Comparison of ENCODE assay signal across 11 cellular contexts in the genomic region with DNA sequence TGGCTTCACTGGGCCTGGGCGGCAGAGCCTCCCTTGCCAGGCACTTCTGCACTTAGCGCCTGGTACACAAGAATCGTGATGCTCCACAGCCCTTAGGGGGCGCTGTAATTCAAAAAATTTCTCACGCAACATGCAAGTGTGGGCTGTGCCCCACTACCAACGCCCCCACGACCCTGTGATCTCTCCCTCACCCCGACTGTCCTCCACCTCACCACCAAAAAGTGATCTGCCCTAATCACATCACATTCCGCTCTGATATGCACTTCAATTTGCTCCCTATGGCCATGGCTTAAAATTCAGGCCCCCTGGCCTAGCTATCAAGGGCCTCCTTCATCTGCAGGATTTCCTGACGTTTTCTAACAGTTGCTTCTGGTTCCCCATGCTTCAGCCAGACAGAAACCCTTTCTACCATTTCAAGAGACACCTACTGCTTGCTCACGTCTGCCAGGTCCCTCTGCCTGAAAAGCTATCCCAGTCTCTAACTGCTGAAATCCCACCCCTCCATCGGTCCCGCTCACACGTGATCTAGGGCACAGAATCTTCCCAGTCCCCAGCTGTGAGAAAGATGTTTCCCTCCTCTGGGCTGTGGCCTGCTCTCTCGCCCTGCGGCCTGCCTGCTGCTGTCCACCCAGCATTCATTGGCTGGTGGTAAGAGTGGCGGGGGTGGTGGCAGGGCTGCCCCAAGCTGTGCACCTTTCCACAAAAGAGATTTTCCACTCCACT. TPM values are rescaled to one million over a fixed set of nuclear protein-coding genes. Genes with fewer than 3 reads are reported as not detected.
DNase-seq lines count a peak whose midpoint lies in the region; ATAC-seq and TF ChIP-seq lines count a peak whose summit lies in the region.
"Had no signal": no experiment of that assay in that cellular context is flagged by ENCODE, and none has a peak within 500 bp of the region (broad histone marks: within the 10 kb centered on the region; RNA-seq: fewer than 3 reads in every experiment).

No MANE protein-coding gene starts in this region.

- no peak for ATAC-seq in HG03378 (IDR thresholded peaks at IDR 0.05; ENCODE audit: unreplicated experiment)

- H3K36me3 ChIP-seq in brain microvascular endothelial cell (replicated peaks) (no peaks in the 10 kb centered on the region), osteoblast (ENCODE audit: insufficient read depth, low read length) (no peaks in the 10 kb centered on the region)
- H3K36me3 ChIP-seq: neutrophil had no signal

- H3K4me3 ChIP-seq in brain microvascular endothelial cell (ENCODE audit: low read depth, low read length) (no peak overlapping the region), osteoblast (ENCODE audit: insufficient read depth, low read length) (no peak overlapping the region)

- DNase-seq in SIG-M5 treated with dmso at 0.1 percent for 504 hours (lab: John Stamatoyannopoulos, UW; ENCODE audit: unreplicated experiment) (peak; percentile 12), SIG-M5 (lab: John Stamatoyannopoulos, UW) (no peak), LHCN-M2 (ENCODE audit: low read depth) (peak; percentile 19), brain microvascular endothelial cell (no peak), osteoblast (ENCODE audit: insufficient read length, low spot score, missing footprints) (peak; percentile 87), NCI-H1105 (lab: John Stamatoyannopoulos, UW) (no peak), substantia nigra (lab: John Stamatoyannopoulos, UW) (no peak)
- DNase-seq: activated CD4-positive, alpha-beta memory T cell treated with anti-CD3 and anti-CD28 coated beads, Interleukin-2, amount 10 ng/mL, durations not matched to agents 7 days and 5 days; caudate nucleus had no signal

- H3K27ac ChIP-seq in brain microvascular endothelial cell (no peak overlapping the region), osteoblast (ENCODE audit: low read depth, low read length) (no peak overlapping the region), substantia nigra (ENCODE audit: low read depth, low read length, poor library complexity, severe bottlenecking) (no peak overlapping the region)
- H3K27ac ChIP-seq: neutrophil had no signal

- in situ Hi-C loops in brain microvascular endothelial cell (cut with HindIII; ENCODE audit: low pct_ligation_motif_present, low sequenced_read_pairs) = no loop called here

- no peaks in the 10 kb centered on the region for H3K79me2 ChIP-seq in osteoblast (ENCODE audit: insufficient read depth, low read length)

- peak; percentile 56 for TF ChIP-seq CTCF in brain microvascular endothelial cell (IDR thresholded peaks at IDR 0.05; ENCODE audit: low read depth, low read length, missing control alignments)
- TF ChIP-seq CTCF in osteoblast (IDR thresholded peaks at IDR 0.05; ENCODE audit: extremely low read depth, low read depth, low read length) = peak; percentile 36

- no peak overlapping the region for H3K4me2 ChIP-seq in osteoblast (ENCODE audit: insufficient read depth, low read length)

- no peaks in the 10 kb centered on the region for H3K9me3 ChIP-seq in osteoblast (ENCODE audit: low read depth, low read length)
- H3K9me3 ChIP-seq: neutrophil had no signal

- no peak overlapping the region for H2AFZ ChIP-seq in osteoblast (ENCODE audit: low read length)

- H4K20me1 ChIP-seq in osteoblast (ENCODE audit: insufficient read depth, low read length) = no peaks in the 10 kb centered on the region

- H3K4me1 ChIP-seq in osteoblast (ENCODE audit: insufficient read depth, low read length) = peaks cover 41% of the 10 kb centered on the region

- H3K27me3 ChIP-seq in brain microvascular endothelial cell (replicated peaks) = no peaks in the 10 kb centered on the region
- H3K27me3 ChIP-seq in osteoblast (ENCODE audit: insufficient read depth, low read length) = no peaks in the 10 kb centered on the region

RNA-seq across cellular contexts. Expression of gene LRRC32, which starts 27.9 kb away (rescaled TPM):
- total RNA-seq in LHCN-M2 (2014; rRNA removed) (0.06 TPM in 2 replicates), osteoblast (37.6 and 41.3 TPM in 2 replicates)
- 1.6 TPM for polyA plus RNA-seq in LHCN-M2 (2012)

Comparison
In these comparisons a context has a peak if more than half of its experiments do, and no peak if none do; other contexts are left out.
1. DNase-seq: peak in SIG-M5 treated with dmso at 0.1 percent for 504 hours (single experiment), LHCN-M2 (single experiment) and osteoblast (single experiment); none in SIG-M5 (single experiment), brain microvascular endothelial cell (single experiment), NCI-H1105 (single experiment) and substantia nigra (0 of 49).
2. RNA of gene LRRC32, which starts 27.9 kb away (total RNA-seq): 37.6 to 41.3 TPM in osteoblast; 0.06 TPM in LHCN-M2; every median in the first group is over 10 times any median in the second.